ENCODE assay signal across 9 cellular contexts in the genomic region with DNA sequence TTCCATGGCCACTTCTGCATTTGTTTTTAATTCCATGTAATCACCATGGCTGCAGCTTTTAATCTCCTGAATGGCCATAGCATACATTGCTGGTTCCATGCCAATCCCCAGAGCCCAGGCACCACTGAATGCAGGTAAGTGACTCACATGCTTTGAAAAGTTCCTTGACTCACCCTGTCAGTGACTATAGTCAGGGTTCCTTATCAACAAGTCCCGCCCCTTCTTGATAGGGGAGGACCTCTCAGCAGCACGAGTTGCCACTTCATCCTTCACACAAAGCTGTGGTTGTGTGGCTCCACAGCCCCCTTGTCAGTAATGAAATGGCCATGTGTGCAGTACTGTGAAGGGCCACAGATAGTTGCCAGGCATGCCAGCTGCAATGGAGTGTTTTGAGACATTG.
DNase-seq lines count a peak whose midpoint lies in the region; TF ChIP-seq lines count a peak whose summit lies in the region.
"Had no signal": no experiment of that assay in that cellular context is flagged by ENCODE, and none has a peak within 500 bp of the region (broad histone marks: within the 10 kb centered on the region; RNA-seq: fewer than 3 reads in every experiment).

No MANE protein-coding gene starts in this region.

- no peaks in the 10 kb centered on the region for H3K9me3 ChIP-seq in mammary epithelial cell (replicated peaks; ENCODE audit: insufficient read depth, low read length)
- H3K9me3 ChIP-seq in mesenchymal stem cell (ENCODE audit: control insufficient read depth, low read length) = no peaks in the 10 kb centered on the region

- H3K4me1 ChIP-seq in mammary epithelial cell (ENCODE audit: insufficient read depth, low read length) (no peaks in the 10 kb centered on the region), mesenchymal stem cell (ENCODE audit: control insufficient read depth, insufficient read depth, low read depth, low read length) (no peaks in the 10 kb centered on the region)

- in situ Hi-C loops in mammary epithelial cell (cut with MboI; ENCODE audit: low sequenced_read_pairs in 2 of 2) = no loop called here

- no peaks in the 10 kb centered on the region for H3K27me3 ChIP-seq in mammary epithelial cell (ENCODE audit: insufficient read depth, low read length)
- no peaks in the 10 kb centered on the region for H3K27me3 ChIP-seq in mesenchymal stem cell (ENCODE audit: control insufficient read depth in 1 of 2, insufficient read depth in 1 of 2, low read length in 2 of 2)

- no peak overlapping the region for H2BK12ac ChIP-seq in mesenchymal stem cell (ENCODE audit: low read length in 2 of 2)

- CTCF ChIA-PET in mammary epithelial cell (lab: Charles Lee; ENCODE audit: low non-redundant PET) = no interaction called here

- peaks cover 0 to 2% (median 0%) of the 10 kb centered on the region in 7 donors for H3K9me3 Mint-ChIP-seq in CD14-positive monocyte

- BruUV-seq in mammary epithelial cell (replicated peaks; lab: Mats Ljungman, UMichigan) = no TSS peak

- H3K79me1 ChIP-seq in mesenchymal stem cell (replicated peaks; ENCODE audit: low read length, poor library complexity, severe bottlenecking) = no peaks in the 10 kb centered on the region

- H2AFZ ChIP-seq in mammary epithelial cell (ENCODE audit: low read depth, low read length) (no peak overlapping the region), mesenchymal stem cell (ENCODE audit: low read depth, low read length) (no peak overlapping the region)

- H3K4ac ChIP-seq in mesenchymal stem cell (ENCODE audit: low read depth in 1 of 2, low read length in 2 of 2) = no peak overlapping the region

- DNase-seq in Ammon's horn (ENCODE audit: low spot score) (peak; percentile 5), LoVo (ENCODE audit: low spot score) (peak; percentile 47), mammary epithelial cell (peak; percentile 48), mesenchymal stem cell (peak; percentile 20), CD14-positive monocyte (ENCODE audit: low spot score) (no peak), SIG-M5 treated with dmso at 0.1 percent for 504 hours (lab: John Stamatoyannopoulos, UW; ENCODE audit: unreplicated experiment) (no peak), NK-92 (lab: John Stamatoyannopoulos, UW; ENCODE audit: unreplicated experiment) (no peak), NCI-H1436 (lab: John Stamatoyannopoulos, UW) (no peak)
- DNase-seq: SHP77 had no signal

- H3K27ac ChIP-seq in mammary epithelial cell (ENCODE audit: insufficient read depth, low read depth, low read length) = no peak overlapping the region
- no peak overlapping the region for H3K27ac ChIP-seq in mesenchymal stem cell (ENCODE audit: low read length, poor library complexity, severe bottlenecking)

- no peak overlapping the region for H2BK120ac ChIP-seq in mesenchymal stem cell (ENCODE audit: low read depth, low read length)

- peaks cover 0 to 2% (median 0%) of the 10 kb centered on the region in 3 donors for H3K27me3 Mint-ChIP-seq in CD14-positive monocyte (ENCODE audit: low read depth in 3 of 3)

- no peak overlapping the region for H3K27ac Mint-ChIP-seq in CD14-positive monocyte

- no peak overlapping the region for H2BK15ac ChIP-seq in mesenchymal stem cell (ENCODE audit: low read depth, poor library complexity, severe bottlenecking)

- TF ChIP-seq CTCF in mammary epithelial cell (conservative IDR thresholded peaks at IDR 0.05 in 1 of 2, IDR thresholded peaks at IDR 0.05 in 1 of 2; ENCODE audit: extremely low read depth in 1 of 2, insufficient read depth in 1 of 2, low read depth in 1 of 2, low read length in 2 of 2) = no peak
- no peak for TF ChIP-seq CTCF in CD14-positive monocyte (IDR thresholded peaks at IDR 0.05)

- H4K20me1 ChIP-seq in mammary epithelial cell (ENCODE audit: insufficient read depth, low read length) = no peaks in the 10 kb centered on the region

- H3K4me3 ChIP-seq in mammary epithelial cell (replicated peaks in 1 of 3; ENCODE audit: insufficient read depth in 1 of 3, low read depth in 2 of 3, low read length in 3 of 3) (no peak overlapping the region), mesenchymal stem cell (ENCODE audit: insufficient read depth in 1 of 2, low read depth in 1 of 2, low read length in 2 of 2) (no peak overlapping the region)

- H3K36me3 Mint-ChIP-seq in CD14-positive monocyte = no peaks in the 10 kb centered on the region

- H3K4me1 Mint-ChIP-seq in CD14-positive monocyte = no peaks in the 10 kb centered on the region

- dilution Hi-C loops in mammary epithelial cell (cut with HindIII; ENCODE audit: low sequenced_read_pairs) = no loop called here

- no peak overlapping the region for H4K8ac ChIP-seq in mesenchymal stem cell (ENCODE audit: low read length)

- WGBS in mammary epithelial cell (ENCODE audit: low coverage, missing lambda C conversion rate) = 41% methylated on average over 2 of the region's 2 CpGs
- 69% methylated on average over 2 of the region's 2 CpGs for WGBS in mesenchymal stem cell

- no peak overlapping the region for H3K23ac ChIP-seq in mesenchymal stem cell (ENCODE audit: low read length in 2 of 2)

- no peak overlapping the region for H3K4me3 Mint-ChIP-seq in CD14-positive monocyte

- no peak overlapping the region for H3K14ac ChIP-seq in mesenchymal stem cell (ENCODE audit: low read length in 2 of 2)

- H3K79me2 ChIP-seq in mammary epithelial cell (ENCODE audit: insufficient read depth, low read length) = no peaks in the 10 kb centered on the region

- no peak overlapping the region for H3K18ac ChIP-seq in mesenchymal stem cell (ENCODE audit: low read depth in 1 of 2, low read length in 2 of 2)

- no peak overlapping the region for H4K91ac ChIP-seq in mesenchymal stem cell (ENCODE audit: low read length)

- H3K4me2 ChIP-seq in mammary epithelial cell (ENCODE audit: insufficient read depth, low read depth, low read length) (no peak overlapping the region), mesenchymal stem cell (ENCODE audit: low read length, poor library complexity, severe bottlenecking) (no peak overlapping the region)

- H2AK5ac ChIP-seq in mesenchymal stem cell (ENCODE audit: low read length, severe bottlenecking) = no peak overlapping the region

- H3K36me3 ChIP-seq in mammary epithelial cell (ENCODE audit: insufficient read depth, low read length) (no peaks in the 10 kb centered on the region), mesenchymal stem cell (ENCODE audit: control insufficient read depth in 1 of 2, insufficient read depth in 2 of 2, low read depth in 1 of 2, low read length in 2 of 2) (no peaks in the 10 kb centered on the region)

- no peak overlapping the region for H2BK5ac ChIP-seq in mesenchymal stem cell (ENCODE audit: low read depth, low read length, poor library complexity, severe bottlenecking)

- intact Hi-C loops in mammary epithelial cell (cut with micrococcal nuclease) = no loop called here
- intact Hi-C loops in CD14-positive monocyte (cut with micrococcal nuclease) = no loop called here

- H3K9ac ChIP-seq in mammary epithelial cell (ENCODE audit: insufficient read depth, low read length) = no peak overlapping the region
- no peak overlapping the region for H3K9ac ChIP-seq in mesenchymal stem cell (ENCODE audit: low read length)

Comparison
In these comparisons a context has a peak if more than half of its experiments do, and no peak if none do; other contexts are left out.
1. DNase-seq: peak in Ammon's horn (single experiment), LoVo (single experiment), mammary epithelial cell (single experiment) and mesenchymal stem cell (single experiment); none in CD14-positive monocyte (single experiment), SIG-M5 treated with dmso at 0.1 percent for 504 hours (single experiment), NK-92 (single experiment) and NCI-H1436 (single experiment).